ENCODE assay signal across 10 cellular contexts in the genomic region with DNA sequence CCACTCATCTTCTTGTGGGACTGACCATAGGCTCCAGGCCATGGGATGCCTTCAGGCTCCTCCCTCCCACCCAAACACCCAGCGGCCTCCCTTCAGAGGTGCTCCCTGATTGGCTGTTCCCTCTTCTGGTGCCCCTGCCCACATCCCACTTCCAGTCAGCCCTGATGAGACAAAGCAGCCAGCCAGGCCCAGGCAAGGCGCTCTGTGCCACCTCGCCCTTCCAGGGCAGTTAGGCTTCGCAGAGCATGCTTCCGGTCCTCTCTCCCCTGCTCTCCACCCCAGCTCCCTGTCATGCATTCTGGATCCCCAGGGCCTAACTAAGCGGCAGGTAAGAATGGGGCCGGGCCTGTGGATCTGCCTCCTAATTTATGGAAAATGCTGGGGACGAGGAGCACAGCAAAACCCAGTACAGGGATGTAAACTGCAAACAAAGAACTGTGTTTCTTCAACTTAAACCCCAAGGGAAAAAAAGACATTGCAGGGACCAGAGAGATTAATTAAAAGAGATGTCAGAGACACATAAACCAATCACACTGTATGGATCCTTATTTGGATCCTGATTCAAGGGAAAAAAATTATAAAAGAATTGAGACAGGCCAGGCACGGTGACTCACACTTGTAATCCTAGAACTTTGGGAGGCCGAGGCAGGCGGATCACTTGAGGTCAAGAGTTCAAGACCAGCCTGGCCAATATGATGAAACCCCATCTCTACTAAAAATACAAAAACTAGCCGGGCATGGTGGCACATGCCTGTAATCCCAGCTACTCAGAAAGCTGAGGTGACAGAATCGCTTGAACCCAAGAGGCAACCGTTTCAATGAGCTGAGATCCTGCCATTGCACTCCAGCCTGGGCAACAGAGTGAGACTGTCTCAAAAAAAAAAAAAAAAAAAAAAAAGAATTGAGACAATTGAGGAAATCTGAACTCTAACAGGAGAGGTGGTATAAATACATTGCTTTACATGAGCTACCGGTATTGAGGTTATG. TPM values are rescaled to one million over a fixed set of nuclear protein-coding genes. Genes with fewer than 3 reads are reported as not detected.
DNase-seq lines count a peak whose midpoint lies in the region; ATAC-seq and TF ChIP-seq lines count a peak whose summit lies in the region.
"Had no signal": no experiment of that assay in that cellular context is flagged by ENCODE, and none has a peak within 500 bp of the region (broad histone marks: within the 10 kb centered on the region; RNA-seq: fewer than 3 reads in every experiment).

No MANE protein-coding gene starts in this region.

- H3K36me3 Mint-ChIP-seq in chondrocyte (ENCODE audit: low read depth), result peaks cover 30% of the 10 kb centered on the region

- H3K36me3 ChIP-seq in muscle layer of duodenum (ENCODE audit: control insufficient read depth in 1 of 2, insufficient read depth in 2 of 2, low read length in 2 of 2) (peaks cover 38 to 52% of the 10 kb centered on the region in 2 donors), WERI-Rb-1 (peaks cover 5% of the 10 kb centered on the region; the same call in 1 of the 2 replicates)

- no peaks in the 10 kb centered on the region for H3K9me3 Mint-ChIP-seq in chondrocyte (ENCODE audit: low read depth)

- H3K9me3 ChIP-seq in muscle layer of duodenum (ENCODE audit: control insufficient read depth in 1 of 2, low read length in 2 of 2) (no peaks in the 10 kb centered on the region), WERI-Rb-1 (ENCODE audit: severe bottlenecking) (no peaks in the 10 kb centered on the region)
- H3K9me3 ChIP-seq: prostate gland had no signal

- no peak overlapping the region for H3K4me3 Mint-ChIP-seq in chondrocyte (ENCODE audit: unreplicated experiment)

- H3K4me1 ChIP-seq in muscle layer of duodenum (ENCODE audit: control insufficient read depth in 1 of 2, insufficient read depth in 2 of 2, low read length in 2 of 2), result peaks cover 4 to 18% of the 10 kb centered on the region in 2 donors
- H3K4me1 ChIP-seq: prostate gland had no signal

- DNase-seq in AG10803 (ENCODE audit: low read depth) (peak; percentile 88), HS-5 (ENCODE audit: low read depth) (peak; percentile 51), chondrocyte (ENCODE audit: low spot score) (no peak), NCI-H187 treated with DMSO at 0.1 percent for 48 hours (lab: John Stamatoyannopoulos, UW) (no peak), NCI-H510A (lab: John Stamatoyannopoulos, UW) (no peak), WERI-Rb-1 (no peak)
- DNase-seq: NCI-H1436 had no signal

- TF ChIP-seq CTCF in AG10803 (conservative IDR thresholded peaks at IDR 0.05; ENCODE audit: low read length) (no peak), chondrocyte (IDR thresholded peaks at IDR 0.05) (no peak), WERI-Rb-1 (IDR thresholded peaks at IDR 0.05; ENCODE audit: low read depth, low read length) (no peak)

- H3K4me1 Mint-ChIP-seq in chondrocyte (ENCODE audit: low read depth), result peaks cover 23% of the 10 kb centered on the region

- H3K27ac ChIP-seq in muscle layer of duodenum (ENCODE audit: low read length) (peak overlapping the region; percentile 52), WERI-Rb-1 (no peak overlapping the region)

- no peak for ATAC-seq in HG02938 (IDR thresholded peaks at IDR 0.05; ENCODE audit: unreplicated experiment)

- no peak overlapping the region for H3K4me3 ChIP-seq in AG10803 (ENCODE audit: low read length)
- no peak overlapping the region for H3K4me3 ChIP-seq in muscle layer of duodenum (ENCODE audit: low read depth in 1 of 2, low read length in 2 of 2)
- no peak overlapping the region for H3K4me3 ChIP-seq in WERI-Rb-1 (ENCODE audit: low read depth, low read length)
- H3K4me3 ChIP-seq: prostate gland had no signal

- H3K27me3 Mint-ChIP-seq in chondrocyte (ENCODE audit: low read depth), result no peaks in the 10 kb centered on the region

- H3K27me3 ChIP-seq in muscle layer of duodenum (ENCODE audit: low read depth, low read length) (no peaks in the 10 kb centered on the region), WERI-Rb-1 (ENCODE audit: insufficient read depth, low read depth, severe bottlenecking) (no peaks in the 10 kb centered on the region)

- peak overlapping the region; percentile 87 for H3K27ac Mint-ChIP-seq in chondrocyte (ENCODE audit: unreplicated experiment)

RNA-seq across cellular contexts. Expression of a gene that starts 26.0 kb away (rescaled TPM):
- total RNA-seq in chondrocyte, result 45.3 to 51.6 TPM (median 50.2 TPM) in 3 replicates

RNA-seq across cellular contexts. Expression of a gene that starts 42.2 kb away (rescaled TPM):
- 10.4 to 13.0 TPM (median 11.6 TPM) in 3 replicates for total RNA-seq in chondrocyte

Comparison
In these comparisons a context has a peak if more than half of its experiments do, and no peak if none do; other contexts are left out.
1. DNase-seq: peak in AG10803 (single experiment) and HS-5 (single experiment); none in chondrocyte (single experiment), NCI-H187 treated with DMSO at 0.1 percent for 48 hours (single experiment), NCI-H510A (single experiment) and WERI-Rb-1 (single experiment).